Comparison of ENCODE assay signal across 1 cellular context in the genomic region with DNA sequence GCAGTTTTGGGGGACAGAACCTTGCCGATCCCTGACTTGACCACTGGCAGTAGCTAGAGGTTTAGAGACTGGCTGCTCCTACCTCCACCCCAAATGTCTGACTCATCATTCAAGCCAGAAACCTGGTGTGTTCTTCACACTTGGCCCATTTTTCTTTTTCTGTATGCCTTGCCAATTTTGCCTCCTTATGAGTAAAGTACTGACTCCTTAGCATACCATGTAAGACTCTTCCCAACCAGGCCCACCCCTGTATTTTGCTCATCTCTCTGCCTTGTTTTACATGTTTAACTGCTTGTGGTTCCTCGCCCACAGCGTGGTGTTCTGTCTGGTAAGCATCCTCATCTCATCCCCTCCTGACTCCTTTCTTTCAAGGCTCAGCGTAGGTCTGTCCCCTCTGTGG.
TF ChIP-seq lines count a peak whose summit lies in the region.

No MANE protein-coding gene starts in this region.

TF ChIP-seq in GM12878, 131 proteins besides CTCF, POLR2A, EP300 and RAD21:
- TF ChIP-seq, protein P1, sequence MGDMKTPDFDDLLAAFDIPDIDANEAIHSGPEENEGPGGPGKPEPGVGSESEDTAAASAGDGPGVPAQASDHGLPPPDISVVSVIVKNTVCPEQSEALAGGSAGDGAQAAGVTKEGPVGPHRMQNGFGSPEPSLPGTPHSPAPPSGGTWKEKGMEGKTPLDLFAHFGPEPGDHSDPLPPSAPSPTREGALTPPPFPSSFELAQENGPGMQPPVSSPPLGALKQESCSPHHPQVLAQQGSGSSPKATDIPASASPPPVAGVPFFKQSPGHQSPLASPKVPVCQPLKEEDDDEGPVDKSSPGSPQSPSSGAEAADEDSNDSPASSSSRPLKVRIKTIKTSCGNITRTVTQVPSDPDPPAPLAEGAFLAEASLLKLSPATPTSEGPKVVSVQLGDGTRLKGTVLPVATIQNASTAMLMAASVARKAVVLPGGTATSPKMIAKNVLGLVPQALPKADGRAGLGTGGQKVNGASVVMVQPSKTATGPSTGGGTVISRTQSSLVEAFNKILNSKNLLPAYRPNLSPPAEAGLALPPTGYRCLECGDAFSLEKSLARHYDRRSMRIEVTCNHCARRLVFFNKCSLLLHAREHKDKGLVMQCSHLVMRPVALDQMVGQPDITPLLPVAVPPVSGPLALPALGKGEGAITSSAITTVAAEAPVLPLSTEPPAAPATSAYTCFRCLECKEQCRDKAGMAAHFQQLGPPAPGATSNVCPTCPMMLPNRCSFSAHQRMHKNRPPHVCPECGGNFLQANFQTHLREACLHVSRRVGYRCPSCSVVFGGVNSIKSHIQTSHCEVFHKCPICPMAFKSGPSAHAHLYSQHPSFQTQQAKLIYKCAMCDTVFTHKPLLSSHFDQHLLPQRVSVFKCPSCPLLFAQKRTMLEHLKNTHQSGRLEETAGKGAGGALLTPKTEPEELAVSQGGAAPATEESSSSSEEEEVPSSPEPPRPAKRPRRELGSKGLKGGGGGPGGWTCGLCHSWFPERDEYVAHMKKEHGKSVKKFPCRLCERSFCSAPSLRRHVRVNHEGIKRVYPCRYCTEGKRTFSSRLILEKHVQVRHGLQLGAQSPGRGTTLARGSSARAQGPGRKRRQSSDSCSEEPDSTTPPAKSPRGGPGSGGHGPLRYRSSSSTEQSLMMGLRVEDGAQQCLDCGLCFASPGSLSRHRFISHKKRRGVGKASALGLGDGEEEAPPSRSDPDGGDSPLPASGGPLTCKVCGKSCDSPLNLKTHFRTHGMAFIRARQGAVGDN (IDR thresholded peaks at IDR 0.05): no peak
- TF ChIP-seq POLR2AphosphoS5 (IDR thresholded peaks at IDR 0.05; ENCODE audit: low read length): 0 out of 2 replicates have a peak, but pooled peaks have one; percentile 28
